ENCODE assay signal across 8 cellular contexts in genomic region chr1:147542549-147542857, GRCh38. TPM values are rescaled to one million over a fixed set of nuclear protein-coding genes. Genes with fewer than 3 reads are reported as not detected.
A peak's percentile ranks its signal among the peaks of the same experiment; 100 is the strongest.
DNase-seq lines count a peak whose midpoint lies in the region; ATAC-seq lines count a peak whose summit lies in the region.

No MANE protein-coding gene starts in this region.

- CTCF ChIA-PET in activated CD4-positive, alpha-beta memory T cell treated with anti-CD3 and anti-CD28 coated beads, Interleukin-2, amount 10 ng/mL, durations not matched to agents 7 days and 5 days (lab: Charles Lee): interaction anchor here (0.9 kb wide), 1 partner anchor 57 kb away, joined by 5 read pairs; no protein-coding TSS in a partner anchor

- no peaks in the 10 kb centered on the region for H3K36me3 Mint-ChIP-seq in activated CD4-positive, alpha-beta memory T cell treated with anti-CD3 and anti-CD28 coated beads, Interleukin-2, amount 10 ng/mL, durations not matched to agents 7 days and 5 days (ENCODE audit: low read depth)

- peaks cover 2% of the 10 kb centered on the region for H3K9me3 Mint-ChIP-seq in activated CD4-positive, alpha-beta memory T cell treated with anti-CD3 and anti-CD28 coated beads, Interleukin-2, amount 10 ng/mL, durations not matched to agents 7 days and 5 days

- no peaks in the 10 kb centered on the region for H3K36me3 ChIP-seq in iPS-18a (ENCODE audit: control insufficient read depth, low read depth, low read length)
- H3K36me3 ChIP-seq in subcutaneous abdominal adipose tissue (ENCODE audit: control insufficient read depth in 5 of 5, insufficient read depth in 5 of 5, low read length in 5 of 5): no peaks in the 10 kb centered on the region

- H3K4me1 Mint-ChIP-seq in activated CD4-positive, alpha-beta memory T cell treated with anti-CD3 and anti-CD28 coated beads, Interleukin-2, amount 10 ng/mL, durations not matched to agents 7 days and 5 days: peaks cover 38% of the 10 kb centered on the region

- no peak overlapping the region for H3K4me3 Mint-ChIP-seq in activated CD4-positive, alpha-beta memory T cell treated with anti-CD3 and anti-CD28 coated beads, Interleukin-2, amount 10 ng/mL, durations not matched to agents 7 days and 5 days

- H3K4me3 ChIP-seq in iPS-18a (ENCODE audit: low read length) (peak overlapping the region; percentile 99), subcutaneous abdominal adipose tissue (ENCODE audit: low read depth in 1 of 5, low read length in 5 of 5) (peak overlapping the region; percentile 74 to 97 (median 91))

- H3K27me3 ChIP-seq in iPS-18a (ENCODE audit: control insufficient read depth, insufficient read depth, low read length) (peaks cover 13% of the 10 kb centered on the region), subcutaneous abdominal adipose tissue (ENCODE audit: control insufficient read depth in 5 of 5, insufficient read depth in 4 of 5, low read length in 5 of 5) (no peaks in the 10 kb centered on the region)

- H3K9ac ChIP-seq in iPS-18a (ENCODE audit: low read length) (peak overlapping the region; percentile 96), subcutaneous abdominal adipose tissue (ENCODE audit: low read length in 5 of 5) (peak overlapping the region in 3 of 5 donors; percentile 84 to 94 (median 89))

- no peaks in the 10 kb centered on the region for H3K9me3 ChIP-seq in iPS-18a (ENCODE audit: control insufficient read depth, low read depth, low read length)
- H3K9me3 ChIP-seq in subcutaneous abdominal adipose tissue (ENCODE audit: control insufficient read depth in 5 of 5, low read length in 5 of 5): no peaks in the 10 kb centered on the region

- DNase-seq in NCI-H1092 treated with DMSO at 0.1 percent for 48 hours (lab: John Stamatoyannopoulos, UW) (peak; percentile 30), NCI-H1092 (lab: John Stamatoyannopoulos, UW) (no peak), NCI-H226 (no peak)
- no peak for DNase-seq in activated CD4-positive, alpha-beta memory T cell treated with anti-CD3 and anti-CD28 coated beads, Interleukin-2, amount 10 ng/mL, durations not matched to agents 7 days and 5 days

- H3K27ac Mint-ChIP-seq in activated CD4-positive, alpha-beta memory T cell treated with anti-CD3 and anti-CD28 coated beads, Interleukin-2, amount 10 ng/mL, durations not matched to agents 7 days and 5 days: peak overlapping the region; percentile 57

- ATAC-seq in HG03039 (IDR thresholded peaks at IDR 0.05; ENCODE audit: unreplicated experiment) (no peak), HG03135 (IDR thresholded peaks at IDR 0.05; ENCODE audit: unreplicated experiment) (no peak)

- no peak overlapping the region for H3K27ac ChIP-seq in iPS-18a (ENCODE audit: low read length)
- no peak overlapping the region for H3K27ac ChIP-seq in subcutaneous abdominal adipose tissue (ENCODE audit: low read depth, low read length)

- H3K27me3 Mint-ChIP-seq in activated CD4-positive, alpha-beta memory T cell treated with anti-CD3 and anti-CD28 coated beads, Interleukin-2, amount 10 ng/mL, durations not matched to agents 7 days and 5 days: peaks cover 3% of the 10 kb centered on the region

- POLR2A ChIA-PET in activated CD4-positive, alpha-beta memory T cell treated with anti-CD3 and anti-CD28 coated beads, Interleukin-2, amount 10 ng/mL, durations not matched to agents 7 days and 5 days (lab: Charles Lee): interaction anchor here (3.6 kb wide), 1 partner anchor 57 kb away, joined by 33 read pairs; no protein-coding TSS in a partner anchor

- peaks cover 49% of the 10 kb centered on the region for H3K4me1 ChIP-seq in iPS-18a (ENCODE audit: control insufficient read depth, low read depth, low read length)
- peaks cover 3 to 25% (median 20%) of the 10 kb centered on the region in 5 donors for H3K4me1 ChIP-seq in subcutaneous abdominal adipose tissue (ENCODE audit: control insufficient read depth in 5 of 5, insufficient read depth in 5 of 5, low read length in 5 of 5)

RNA-seq across cellular contexts. Expression of gene BCL9, which starts 1.2 kb away (rescaled TPM):
- total RNA-seq in activated CD4-positive, alpha-beta memory T cell treated with anti-CD3 and anti-CD28 coated beads, Interleukin-2, amount 10 ng/mL, durations not matched to agents 7 days and 5 days: 10 to 100 TPM; 17.4 to 18.6 TPM
